13 cellular contexts compared by ENCODE assay signal in the genomic region with DNA sequence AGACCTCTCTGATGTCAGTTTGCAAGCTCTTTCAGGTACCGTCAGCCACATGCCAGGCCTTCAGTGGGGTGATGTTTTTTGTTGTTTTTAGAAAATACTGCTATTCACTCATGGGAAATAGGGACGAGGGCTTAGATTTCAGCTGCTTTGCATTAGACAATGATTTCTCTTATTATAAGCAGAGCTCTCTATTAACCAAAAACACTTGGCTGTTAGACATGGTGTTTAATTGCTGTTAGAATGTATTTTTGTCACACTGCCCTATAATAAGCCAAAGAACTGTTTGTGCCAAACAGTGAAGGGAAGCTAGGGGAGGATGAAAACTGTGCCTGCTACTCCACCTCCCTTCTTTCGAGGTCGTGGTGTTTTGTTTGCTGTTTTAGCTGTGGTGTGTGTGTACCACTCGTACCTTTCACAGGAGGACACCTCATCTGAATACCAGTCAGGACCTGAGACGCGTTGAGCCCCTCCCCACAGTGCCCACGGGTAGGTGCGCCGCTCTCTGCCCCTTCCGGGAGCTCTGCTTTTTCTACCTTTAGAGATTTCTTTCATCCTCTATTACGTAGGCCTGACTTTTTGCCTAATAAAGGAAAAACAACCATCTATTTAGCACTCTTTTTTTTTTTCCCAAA. TPM values are rescaled to one million over a fixed set of nuclear protein-coding genes. Genes with fewer than 3 reads are reported as not detected.
DNase-seq lines count a peak whose midpoint lies in the region; ATAC-seq and TF ChIP-seq lines count a peak whose summit lies in the region.
"Had no signal": no experiment of that assay in that cellular context is flagged by ENCODE, and none has a peak within 500 bp of the region (broad histone marks: within the 10 kb centered on the region; RNA-seq: fewer than 3 reads in every experiment).

No MANE protein-coding gene starts in this region.

- no peak overlapping the region for H3K27ac ChIP-seq in muscle layer of colon (ENCODE audit: low read depth, low read length)
- H3K27ac ChIP-seq in transverse colon: peak overlapping the region in 3 of 4 donors; percentile 6 to 24 (median 22)
- H3K27ac ChIP-seq: skin epidermis, suprapubic skin had no signal

- TF ChIP-seq POLR2A in transverse colon (IDR thresholded peaks at IDR 0.05): no peak

- no peak for TF ChIP-seq CTCF in transverse colon (IDR thresholded peaks at IDR 0.05)

- H3K9ac ChIP-seq in muscle layer of colon (ENCODE audit: low read length): peak overlapping the region; percentile 3

- H3K36me3 ChIP-seq in muscle layer of colon (ENCODE audit: insufficient read depth, low read length): no peaks in the 10 kb centered on the region
- H3K36me3 ChIP-seq in transverse colon: no peaks in the 10 kb centered on the region
- H3K36me3 ChIP-seq: suprapubic skin had no signal

- H3K27me3 ChIP-seq in muscle layer of colon (ENCODE audit: control insufficient read depth in 1 of 2, insufficient read depth in 2 of 2, low read length in 2 of 2): no peaks in the 10 kb centered on the region
- H3K27me3 ChIP-seq in transverse colon: no peaks in the 10 kb centered on the region
- H3K27me3 ChIP-seq: suprapubic skin had no signal

- H3K4me3 ChIP-seq in muscle layer of colon (ENCODE audit: low read depth in 1 of 2, low read length in 2 of 2) (no peak overlapping the region), transverse colon (no peak overlapping the region)
- H3K4me3 ChIP-seq: skin epidermis, suprapubic skin had no signal

- TF ChIP-seq EP300 in transverse colon (IDR thresholded peaks at IDR 0.05; ENCODE audit: low read depth): no peak

- intact Hi-C loops in Right ventricle myocardium superior (cut with DNase I) (no loop called here), transverse colon (cut with DNase I; ENCODE audit: low total_unique reads) (no loop called here)

- peak; percentile 76 for ATAC-seq in Right ventricle myocardium superior (ENCODE audit: poor library complexity)

- H3K9me3 ChIP-seq in muscle layer of colon (ENCODE audit: low read length) (no peaks in the 10 kb centered on the region), transverse colon (no peaks in the 10 kb centered on the region)
- H3K9me3 ChIP-seq: suprapubic skin had no signal

- H3K4me1 ChIP-seq in muscle layer of colon (ENCODE audit: insufficient read depth, low read length): peaks cover 39% of the 10 kb centered on the region
- peaks cover 18 to 72% (median 35%) of the 10 kb centered on the region in 4 donors for H3K4me1 ChIP-seq in transverse colon

- DNase-seq in NCI-H526 (lab: John Stamatoyannopoulos, UW): peak; percentile 36 to 68
- DNase-seq in Right ventricle myocardium superior: no peak
- DNase-seq in transverse colon: no peak
- DNase-seq in kidney glomerular epithelial cell (lab: John Stamatoyannopoulos, UW): no peak
- DNase-seq in stimulated activated CD4-positive, alpha-beta T cell treated with anti-CD3 and anti-CD28 coated beads, Interleukin-2, amount 100 ng/mL, for 24 hours: no peak
- no peak for DNase-seq in HCEC 1CT
- no peak for DNase-seq in T-helper 2 cell
- DNase-seq: activated gamma-delta T cell treated with Interleukin-2 at 50 U/mL for 16 hours; NCI-H1417 treated with DMSO at 0.1 percent for 48 hours; stimulated activated CD4-positive, alpha-beta T cell treated with anti-CD3 and anti-CD28 coated beads, Interleukin-4, amount 100 ng/mL, for 4 hours had no signal

- 78 to 79% methylated on average over 10 to 12 of the region's 12 CpGs for WGBS in transverse colon (ENCODE audit: low coverage in 1 of 2), 2 donors

- in situ Hi-C loops in transverse colon (cut with MboI; ENCODE audit: low pct_ligation_motif_present in 1 of 4, low pct_unique_long_range_greater_than_20kb in 1 of 4, low sequenced_read_pairs in 3 of 4): no loop called here

RNA-seq across cellular contexts. Expression of gene CUX1, which starts 57.9 kb away (rescaled TPM):
- 97.4 TPM for total RNA-seq in Right ventricle myocardium superior
- total RNA-seq in transverse colon: 100 to 1,000 TPM in 2 of 4 donors, 10 to 100 TPM in 2; 56.9 to 124 (median 93.2) TPM

Comparison
In these comparisons a context has a peak if more than half of its experiments do, and no peak if none do; other contexts are left out.
1. DNase-seq: peak in NCI-H526 (2 of 2); none in Right ventricle myocardium superior (single experiment), transverse colon (single experiment), kidney glomerular epithelial cell (single experiment), stimulated activated CD4-positive, alpha-beta T cell treated with anti-CD3 and anti-CD28 coated beads, Interleukin-2, amount 100 ng/mL, for 24 hours (0 of 2), HCEC 1CT (single experiment) and T-helper 2 cell (0 of 5).